In the genomic region with DNA sequence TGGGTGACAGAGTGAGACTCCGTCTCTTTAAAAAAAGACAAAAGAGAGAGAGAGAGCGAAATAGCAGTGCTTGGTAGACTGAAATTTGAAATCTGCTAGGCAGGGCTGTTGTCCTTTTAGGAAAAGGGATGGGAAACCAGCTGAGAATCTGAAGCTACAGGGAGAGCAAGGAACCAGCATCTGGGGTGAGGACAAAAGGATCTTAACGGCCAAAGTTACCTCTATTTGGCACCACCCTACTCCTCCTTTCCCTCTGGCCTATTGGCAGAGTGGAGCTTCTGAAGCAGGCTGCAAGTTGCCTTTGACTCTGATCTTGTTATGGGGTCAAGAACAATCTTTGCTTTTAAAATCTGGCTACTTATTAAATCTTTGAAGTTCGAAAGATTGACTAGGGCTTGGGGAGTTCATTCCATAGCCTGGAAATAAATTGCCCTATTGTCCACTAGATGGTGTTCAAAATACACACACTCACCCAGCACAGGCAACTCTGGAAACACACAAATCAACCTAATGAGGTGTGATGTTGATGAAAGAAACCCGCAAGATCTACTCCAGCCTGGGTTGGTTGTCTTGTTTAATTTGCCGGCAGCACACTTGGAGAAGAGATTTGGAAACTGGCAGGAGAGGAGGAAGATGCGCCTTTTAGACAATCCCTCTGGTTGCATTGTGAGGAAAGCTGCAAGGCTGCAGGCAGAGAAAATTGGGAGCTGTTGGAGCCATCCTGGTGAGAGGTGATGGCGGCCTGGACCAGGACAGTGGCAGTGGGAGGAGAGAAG, we compare ENCODE assay signal across 8 cellular contexts. TPM values are rescaled to one million over a fixed set of nuclear protein-coding genes. Genes with fewer than 3 reads are reported as not detected.
DNase-seq lines count a peak whose midpoint lies in the region; ATAC-seq, FAIRE-seq and TF ChIP-seq lines count a peak whose summit lies in the region.

No MANE protein-coding gene starts in this region.

- no peaks in the 10 kb centered on the region for H3K4me1 ChIP-seq in A549

- peaks cover 3% of the 10 kb centered on the region for H3K27me3 Mint-ChIP-seq in nephron progenitor cell (ENCODE audit: low read depth, poor library complexity)

- peaks cover 45% of the 10 kb centered on the region for H3K4me1 Mint-ChIP-seq in nephron progenitor cell

- no peak for FAIRE-seq in A549 (lab: Jason Lieb, UNC)

- H3K4me3 ChIP-seq in A549 = no peak overlapping the region

- peak; percentile 83 to 91; a peak in 5 of 6 replicates for ATAC-seq in A549

- in situ Hi-C loops in G401 (cut with HindIII; ENCODE audit: low sequenced_read_pairs) = no loop called here

- DNase-seq in A549 (ENCODE audit: low read depth in 1 of 2, low spot score in 1 of 2) (peak; percentile 42 to 49), G401 (ENCODE audit: low spot score) (peak; percentile 83), SHP77 treated with DMSO at 0.1 percent for 48 hours (lab: John Stamatoyannopoulos, UW) (peak; percentile 20), erythroblast (lab: John Stamatoyannopoulos, UW) (peak; percentile 9 to 23), nephron progenitor cell (no peak), ureter (ENCODE audit: low spot score) (no peak), T-helper 9 cell (no peak)

- no peak overlapping the region for H3K27ac Mint-ChIP-seq in nephron progenitor cell

- no peak for TF ChIP-seq EP300 in A549 (IDR thresholded peaks at IDR 0.05)

- TF ChIP-seq CTCF in A549 (IDR thresholded peaks at IDR 0.05) = peak; percentile 68
- peak; percentile 91 for TF ChIP-seq CTCF in LNCAP (IDR thresholded peaks at IDR 0.05)
- peak; percentile 54 for TF ChIP-seq CTCF in nephron progenitor cell (IDR thresholded peaks at IDR 0.05)

- H3K27ac ChIP-seq in A549 = no peak overlapping the region

- no peak overlapping the region for H3K4me3 Mint-ChIP-seq in nephron progenitor cell

- CTCF ChIA-PET in A549 (lab: Yijun Ruan, JAX) = interaction anchor here (0.5 to 5.6 kb wide), 37 partner anchors 8 to 1702 kb away, joined by 3 to 38 read pairs (median 3); partner anchors contain the start of genes PARP1 and STUM

- peak; percentile 71 to 73 for TF ChIP-seq RAD21 in A549 (conservative IDR thresholded peaks at IDR 0.05 in 1 of 2, IDR thresholded peaks at IDR 0.05 in 1 of 2)

- TF ChIP-seq POLR2A in A549 (IDR thresholded peaks at IDR 0.05; ENCODE audit: low read length) (no peak), erythroblast (IDR thresholded peaks at IDR 0.05; ENCODE audit: low read length) (no peak)

- 39% methylated on average over 8 of the region's 8 CpGs for WGBS in A549 (ENCODE audit: missing lambda C conversion rate)

- H3K9me3 Mint-ChIP-seq in nephron progenitor cell = peaks cover 5% of the 10 kb centered on the region

- POLR2A ChIA-PET in A549 (lab: Yijun Ruan, JAX) = no interaction called here

- H3K36me3 Mint-ChIP-seq in nephron progenitor cell (ENCODE audit: low read depth) = no peaks in the 10 kb centered on the region

- peak overlapping the region; percentile 26; the same call in 1 of the 3 replicates for H3K4me2 ChIP-seq in A549

- no peaks in the 10 kb centered on the region for H3K9me3 ChIP-seq in A549

TF ChIP-seq in A549, 52 proteins besides CTCF, POLR2A, EP300 and RAD21:
- TF ChIP-seq FOSL2 (IDR thresholded peaks at IDR 0.05) (no peak), FOSL2 (CRISPR knock-in tag; IDR thresholded peaks at IDR 0.05) (no peak), SMC3 (IDR thresholded peaks at IDR 0.05) (peak; percentile 53; the same call in 2 of the 3 replicates)

RNA-seq across cellular contexts. Expression of gene PARP1, which starts 16.5 kb away (rescaled TPM):
- polyA plus RNA-seq in A549 (2011; rRNA removed) (134 and 144 TPM in 2 replicates), A549 (2017; fragmentation: RNase III; extraction: RNeasy Plus Mini Kit Qiagen cat#74134 plus additional on column Dnase treatment) (117 to 125 TPM (median 118 TPM) in 3 replicates)
- polyA plus RNA-seq in A549 (2012; cell fraction: cytosol; rRNA removed) = 211 and 219 TPM in 2 replicates
- 267 and 286 TPM in 2 replicates for polyA plus RNA-seq in A549 (2012; cell fraction: nucleus; rRNA removed)
- 111 and 131 TPM in 2 replicates for polyA minus RNA-seq in A549 (2011; rRNA and poly(A)+ RNA removed)
- 156 and 218 TPM in 2 replicates for total RNA-seq in G401 (2014; rRNA removed; shearing (Covaris generic))
- 75.8 TPM for total RNA-seq in ureter

Comparison
In these comparisons a context has a peak if more than half of its experiments do, and no peak if none do; other contexts are left out.
1. DNase-seq: peak in A549 (2 of 2), G401 (single experiment), SHP77 treated with DMSO at 0.1 percent for 48 hours (single experiment) and erythroblast (2 of 2); none in nephron progenitor cell (single experiment), ureter (single experiment) and T-helper 9 cell (single experiment).
2. Peak in every context shown above with its lines, with median percentiles within 50 percentile points of each other: CTCF ChIP-seq.